In genomic region chr6:2976571-2977085, GRCh38 we compare ENCODE assay signal across 1 cellular context.
TF ChIP-seq lines count a peak whose summit lies in the region.

No MANE protein-coding gene starts in this region.

TF ChIP-seq in SK-N-SH, 30 proteins besides CTCF, POLR2A, EP300 and RAD21 (continued from another document):
- no peak for TF ChIP-seq USF2 (IDR thresholded peaks at IDR 0.05; ENCODE audit: borderline replicate concordance, low read depth, low read length)
- TF ChIP-seq IRF3 (IDR thresholded peaks at IDR 0.05; ENCODE audit: low read depth, low read length), result no peak
- TF ChIP-seq ZBTB33 (IDR thresholded peaks at IDR 0.05; ENCODE audit: borderline replicate concordance, low read depth), result no peak
- peak; percentile 78 for TF ChIP-seq FOSL2 (IDR thresholded peaks at IDR 0.05; ENCODE audit: borderline replicate concordance, low read depth)
- TF ChIP-seq MEF2A (IDR thresholded peaks at IDR 0.05; ENCODE audit: borderline replicate concordance, low read depth), result no peak
- no peak for TF ChIP-seq GATA2 (CRISPR knock-in tag; IDR thresholded peaks at IDR 0.05)
- TF ChIP-seq YY1 (IDR thresholded peaks at IDR 0.05; ENCODE audit: low read depth), result no peak
- no peak for TF ChIP-seq REST (IDR thresholded peaks at IDR 0.05; ENCODE audit: low read depth, low read length)
- no peak for TF ChIP-seq MXI1 (IDR thresholded peaks at IDR 0.05; ENCODE audit: low read depth, low read length)
- no peak for TF ChIP-seq NFIC (IDR thresholded peaks at IDR 0.05; ENCODE audit: borderline replicate concordance)
- no peak for TF ChIP-seq USF1 (IDR thresholded peaks at IDR 0.05; ENCODE audit: borderline replicate concordance, low read depth)
- no peak for TF ChIP-seq ELF1 (IDR thresholded peaks at IDR 0.05)
- TF ChIP-seq TAF1 (IDR thresholded peaks at IDR 0.05; ENCODE audit: borderline replicate concordance, low read depth, low read length), result no peak
- no peak for TF ChIP-seq FOXJ3 (CRISPR knock-in tag; IDR thresholded peaks at IDR 0.05)
- TF ChIP-seq MAX (IDR thresholded peaks at IDR 0.05; ENCODE audit: low read depth), result peak; percentile 70
- no peak for TF ChIP-seq FOXM1 (IDR thresholded peaks at IDR 0.05; ENCODE audit: low read depth)
- no peak for TF ChIP-seq POLR2AphosphoS5 (IDR thresholded peaks at IDR 0.05; ENCODE audit: low read depth, low read length)
- no peak for TF ChIP-seq EZH2phosphoT487 (IDR thresholded peaks at IDR 0.05; ENCODE audit: borderline replicate concordance, low read depth)
- TF ChIP-seq RCOR1 (IDR thresholded peaks at IDR 0.05; ENCODE audit: low read length), result no peak
- TF ChIP-seq RFX5 (IDR thresholded peaks at IDR 0.05; ENCODE audit: low read length), result no peak
- peak; percentile 22; the same call in 1 of the 2 replicates for TF ChIP-seq PBX3 (IDR thresholded peaks at IDR 0.05)
- no peak for TF ChIP-seq SMC3 (IDR thresholded peaks at IDR 0.05; ENCODE audit: low read depth, low read length)
